Comparison of ENCODE assay signal across 13 cellular contexts in the genomic region with DNA sequence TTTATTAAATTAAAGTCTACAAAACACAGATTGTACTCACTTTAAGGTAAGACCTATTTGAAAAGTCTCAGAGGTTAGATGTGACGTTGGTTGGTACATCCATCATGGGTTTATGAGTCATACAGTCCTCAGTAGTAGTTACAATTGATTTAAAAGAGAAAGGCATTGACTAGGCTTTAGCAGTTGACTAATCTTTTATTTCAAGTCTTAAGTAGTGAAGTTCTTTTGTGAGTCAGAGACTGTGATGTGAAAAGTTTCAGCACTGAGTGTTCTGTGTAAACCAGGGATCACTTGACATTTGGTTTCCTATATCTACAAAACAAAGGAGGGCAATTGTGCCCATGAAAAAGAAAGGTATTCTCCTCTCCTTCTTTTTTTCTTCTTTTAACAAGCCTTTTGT.
A peak's percentile ranks its signal among the peaks of the same experiment; 100 is the strongest.
DNase-seq lines count a peak whose midpoint lies in the region; ATAC-seq and TF ChIP-seq lines count a peak whose summit lies in the region.
"Had no signal": no experiment of that assay in that cellular context is flagged by ENCODE, and none has a peak within 500 bp of the region (broad histone marks: within the 10 kb centered on the region; RNA-seq: fewer than 3 reads in every experiment).

No MANE protein-coding gene starts in this region.

- H3K4me1 Mint-ChIP-seq in endodermal cell = peaks cover 6% of the 10 kb centered on the region

- H3K4me1 ChIP-seq in IMR-90 (ENCODE audit: control insufficient read depth, insufficient read depth, low read length) (no peaks in the 10 kb centered on the region), endodermal cell (ENCODE audit: control insufficient read depth, insufficient read depth, low read length) (no peaks in the 10 kb centered on the region)
- H3K4me1 ChIP-seq: body of pancreas had no signal

- H3K36me3 ChIP-seq in IMR-90 (ENCODE audit: control insufficient read depth, insufficient read depth, low read length) = no peaks in the 10 kb centered on the region
- no peaks in the 10 kb centered on the region for H3K36me3 ChIP-seq in endodermal cell (ENCODE audit: control insufficient read depth, insufficient read depth, low read length)

- H3K27ac ChIP-seq in IMR-90 (ENCODE audit: insufficient read depth, low read length) (no peak overlapping the region), endodermal cell (ENCODE audit: low read depth, low read length) (no peak overlapping the region)
- H3K27ac ChIP-seq: body of pancreas had no signal

- no CpG with 5 or more reads among the region's 1 CpG for WGBS in IMR-90 (ENCODE audit: extremely low coverage in 2 of 2, insufficient read length in 1 of 2), 2 experiments
- WGBS in endodermal cell (ENCODE audit: insufficient coverage in 1 of 2, insufficient read length in 1 of 2), 2 experiments = 33 to 53% methylated on average over 1 of the region's 1 CpG

- H3K9me3 ChIP-seq in IMR-90 (ENCODE audit: control insufficient read depth, insufficient read depth, low read length) (no peaks in the 10 kb centered on the region), endodermal cell (ENCODE audit: control insufficient read depth, low read length) (no peaks in the 10 kb centered on the region)
- H3K9me3 ChIP-seq: body of pancreas had no signal

- no peak overlapping the region for H3K56ac ChIP-seq in IMR-90 (ENCODE audit: extremely low read depth, insufficient read depth, low read length)

- H2AFZ ChIP-seq in IMR-90 (replicated peaks; ENCODE audit: low read length, poor library complexity) = no peak overlapping the region

- no peak overlapping the region for H4K91ac ChIP-seq in IMR-90 (ENCODE audit: insufficient read depth, low read depth, low read length)

- peak overlapping the region; percentile 50 for H2BK5ac ChIP-seq in IMR-90 (ENCODE audit: low read depth, low read length, poor library complexity, severe bottlenecking)

- TF ChIP-seq CTCF in IMR-90 (conservative IDR thresholded peaks at IDR 0.05; ENCODE audit: low read depth, low read length) (no peak), endodermal cell (conservative IDR thresholded peaks at IDR 0.05) (no peak), GM10248 (IDR thresholded peaks at IDR 0.05; ENCODE audit: control extremely low read depth, extremely low read depth, low read depth, missing control alignments) (no peak)

- no peak overlapping the region for H2BK20ac ChIP-seq in IMR-90 (ENCODE audit: low read depth, low read length)

- no peak overlapping the region for H3K23ac ChIP-seq in IMR-90 (ENCODE audit: low read depth, low read length)

- H3K36me3 Mint-ChIP-seq in endodermal cell (ENCODE audit: low read depth) = no peaks in the 10 kb centered on the region
- H3K36me3 Mint-ChIP-seq: natural killer cell treated with Interleukin-12 subunit alpha and Interleukin-12 subunit beta and Interleukin-15 and Interleukin-18, amount 100 ng/mL, for 72 hours had no signal

- no peaks in the 10 kb centered on the region for H3K79me1 ChIP-seq in IMR-90 (ENCODE audit: low read depth in 1 of 2, low read length in 2 of 2)

- dilution Hi-C loops in IMR-90 (cut with HindIII; ENCODE audit: low sequenced_read_pairs, unreplicated experiment) = no loop called here

- TF ChIP-seq RAD21 in IMR-90 (IDR thresholded peaks at IDR 0.05; ENCODE audit: low read length) = no peak

- H3K27me3 ChIP-seq in IMR-90 (ENCODE audit: control insufficient read depth, insufficient read depth, low read length) (no peaks in the 10 kb centered on the region), endodermal cell (ENCODE audit: control insufficient read depth, insufficient read depth, low read length, poor library complexity, severe bottlenecking) (no peaks in the 10 kb centered on the region)
- H3K27me3 ChIP-seq: body of pancreas had no signal

- DNase-seq in IMR-90 = peak; percentile 87
- no peak for DNase-seq in endodermal cell
- DNase-seq in non-pigmented ciliary epithelial cell (ENCODE audit: low read depth) = peak; percentile 38
- no peak for DNase-seq in GM10248 (ENCODE audit: extremely low spot score)
- DNase-seq in activated CD4-positive, CD25-positive, alpha-beta regulatory T cell (lab: John Stamatoyannopoulos, UW) = no peak
- DNase-seq: activated CD8-positive, alpha-beta memory T cell treated with anti-CD3 and anti-CD28 coated beads for 24 hours; body of pancreas; GDM1; NCI-H510A had no signal

- no peaks in the 10 kb centered on the region for H3K9me3 Mint-ChIP-seq in endodermal cell

- no peak overlapping the region for H3K4me3 Mint-ChIP-seq in endodermal cell
- H3K4me3 Mint-ChIP-seq: natural killer cell treated with Interleukin-12 subunit alpha and Interleukin-12 subunit beta and Interleukin-15 and Interleukin-18, amount 100 ng/mL, for 72 hours had no signal

- no peak overlapping the region for H4K5ac ChIP-seq in IMR-90 (ENCODE audit: low read depth, low read length)

- no peak overlapping the region for H2BK15ac ChIP-seq in IMR-90 (ENCODE audit: low read depth, low read length)

- no peak overlapping the region for H3K4ac ChIP-seq in IMR-90 (ENCODE audit: low read depth, low read length)

- BruUV-seq in IMR-90 (replicated peaks; lab: Mats Ljungman, UMichigan) = no TSS peak

- CTCF ChIA-PET in IMR-90 (lab: Yijun Ruan, JAX) (no interaction called here), GM10248 (lab: Yijun Ruan, JAX) (no interaction called here)

- in situ Hi-C loops in IMR-90 (cut with MboI; ENCODE audit: low sequenced_read_pairs) = no loop called here

- H3K4me3 ChIP-seq in IMR-90 (ENCODE audit: insufficient read depth, low read depth, low read length) = no peak overlapping the region
- H3K4me3 ChIP-seq in endodermal cell (ENCODE audit: low read length) = no peak overlapping the region
- H3K4me3 ChIP-seq: body of pancreas, K562 had no signal

- H3K4me2 ChIP-seq in IMR-90 (ENCODE audit: low read depth, low read length) = peak overlapping the region; percentile 26; the same call in 1 of the 2 replicates

- no peak for TF ChIP-seq POLR2A in IMR-90 (IDR thresholded peaks at IDR 0.05; ENCODE audit: low read depth, low read length)

- no peaks in the 10 kb centered on the region for H3K27me3 Mint-ChIP-seq in endodermal cell (ENCODE audit: insufficient read depth)
- H3K27me3 Mint-ChIP-seq: natural killer cell treated with Interleukin-12 subunit alpha and Interleukin-12 subunit beta and Interleukin-15 and Interleukin-18, amount 100 ng/mL, for 72 hours had no signal

- H3K9me1 ChIP-seq in IMR-90 (ENCODE audit: insufficient read depth, low read length) = no peaks in the 10 kb centered on the region

- H2AK9ac ChIP-seq in IMR-90 (replicated peaks; ENCODE audit: low read depth, low read length, poor library complexity) = no peak overlapping the region

- H4K8ac ChIP-seq in IMR-90 (ENCODE audit: low read depth in 2 of 2, low read length in 2 of 2) = no peak overlapping the region

- H3K27ac Mint-ChIP-seq in endodermal cell = peak overlapping the region; percentile 26
- H3K27ac Mint-ChIP-seq: natural killer cell treated with Interleukin-12 subunit alpha and Interleukin-12 subunit beta and Interleukin-15 and Interleukin-18, amount 100 ng/mL, for 72 hours had no signal

- H3K14ac ChIP-seq in IMR-90 (replicated peaks; ENCODE audit: low read depth, low read length) = no peak overlapping the region

- no peak overlapping the region for H2BK120ac ChIP-seq in IMR-90 (ENCODE audit: low read depth, low read length)

- POLR2A ChIA-PET in IMR-90 (lab: Charles Lee; ENCODE audit: unreplicated experiment) (no interaction called here), GM10248 (lab: Yijun Ruan, JAX) (no interaction called here)

- H3K18ac ChIP-seq in IMR-90 (ENCODE audit: low read depth, low read length) = no peak overlapping the region

- H3K9ac ChIP-seq in IMR-90 (ENCODE audit: low read depth, low read length) (no peak overlapping the region), endodermal cell (ENCODE audit: extremely low read depth, low read length, poor library complexity, severe bottlenecking) (no peak overlapping the region)

- ATAC-seq in GM18520 (IDR thresholded peaks at IDR 0.05; ENCODE audit: unreplicated experiment) = peak; percentile 73
- ATAC-seq in IMR-90 (ENCODE audit: low read depth) = peak; percentile 72
- ATAC-seq in GM21381 (IDR thresholded peaks at IDR 0.05; ENCODE audit: unreplicated experiment) = no peak
- ATAC-seq: body of pancreas; K562; natural killer cell treated with Interleukin-12 subunit alpha and Interleukin-12 subunit beta and Interleukin-15 and Interleukin-18, amount 100 ng/mL, for 72 hours had no signal

- no peak overlapping the region for H2AK5ac ChIP-seq in IMR-90 (ENCODE audit: low read depth, low read length)

- intact Hi-C loops in IMR-90 (cut with micrococcal nuclease) = no loop called here

- H4K20me1 ChIP-seq in IMR-90 (ENCODE audit: insufficient read depth, low read length) = no peaks in the 10 kb centered on the region

TF ChIP-seq in IMR-90, 13 proteins besides CTCF, POLR2A, EP300 and RAD21:
- TF ChIP-seq FOS (IDR thresholded peaks at IDR 0.05; ENCODE audit: low read depth, low read length) (peak; percentile 67), MAZ (IDR thresholded peaks at IDR 0.05; ENCODE audit: borderline replicate concordance, low read depth, low read length) (no peak)

Comparison
In these comparisons a context has a peak if more than half of its experiments do, and no peak if none do; other contexts are left out.
1. DNase-seq: peak in IMR-90 (single experiment) and non-pigmented ciliary epithelial cell (single experiment); none in endodermal cell (single experiment), GM10248 (single experiment) and activated CD4-positive, CD25-positive, alpha-beta regulatory T cell (0 of 4).